9 cellular contexts compared by ENCODE assay signal in the genomic region with DNA sequence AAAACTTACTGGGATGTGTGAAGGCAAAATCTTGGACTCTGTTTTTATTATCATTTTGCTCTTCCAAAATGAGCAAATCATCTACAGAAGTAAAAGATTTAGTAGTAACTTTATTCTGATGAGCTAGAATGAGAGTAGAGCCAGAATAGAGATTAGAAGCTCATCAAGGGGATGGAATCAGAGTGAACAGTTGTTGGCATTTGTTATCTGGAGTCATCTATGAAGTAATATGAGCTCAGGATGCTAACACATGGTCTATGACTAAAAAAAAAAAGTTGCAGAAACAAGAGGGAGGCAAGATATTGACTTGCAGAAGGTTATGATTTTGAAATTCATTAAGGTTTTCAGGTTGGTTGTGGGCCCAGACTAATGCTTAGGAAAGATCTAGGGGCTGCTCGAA.
"Had no signal": no experiment of that assay in that cellular context is flagged by ENCODE, and none has a peak within 500 bp of the region (broad histone marks: within the 10 kb centered on the region; RNA-seq: fewer than 3 reads in every experiment).

No MANE protein-coding gene starts in this region.

- DNase-seq: GM23248, GOT3, H7, HFFc6 had no signal

- H2AFZ ChIP-seq: GM23248 had no signal

- H3K27ac ChIP-seq: GM23248, HL-60 had no signal

- H3K9ac ChIP-seq: GM23248 had no signal

- H3K9me3 Mint-ChIP-seq: HFFc6 had no signal

- H3K27ac Mint-ChIP-seq: HFFc6 had no signal

- H3K9me3 ChIP-seq: HAP-1 had no signal

- H3K36me3 ChIP-seq: HAP-1 had no signal

- H3K4me1 ChIP-seq: HAP-1 had no signal

- H3K4me1 Mint-ChIP-seq: IgD-negative memory B cell had no signal

- ATAC-seq: HCT116, HepG2 had no signal

- H3K4me3 Mint-ChIP-seq: HFFc6, IgD-negative memory B cell had no signal

- H3K27me3 Mint-ChIP-seq: IgD-negative memory B cell had no signal

- H3K36me3 Mint-ChIP-seq: IgD-negative memory B cell had no signal

- H3K4me3 ChIP-seq: GM23248, HAP-1 had no signal
